Comparison of ENCODE assay signal across 9 cellular contexts in genomic region chr20:34263468-34263867, GRCh38. TPM values are rescaled to one million over a fixed set of nuclear protein-coding genes. Genes with fewer than 3 reads are reported as not detected.
"Had no signal": no experiment of that assay in that cellular context is flagged by ENCODE, and none has a peak within 500 bp of the region (broad histone marks: within the 10 kb centered on the region; RNA-seq: fewer than 3 reads in every experiment).

No MANE protein-coding gene starts in this region.

RNA-seq across cellular contexts. Expression of gene ASIP, which starts 22.2 kb away (rescaled TPM):
- total RNA-seq: activated CD4-positive, alpha-beta memory T cell treated with anti-CD3 and anti-CD28 coated beads, Interleukin-2, amount 10 ng/mL, durations not matched to agents 7 days and 5 days; activated CD4-positive, alpha-beta T cell treated with anti-CD3 and anti-CD28 coated beads for 36 hours; activated CD4-positive, alpha-beta T cell treated with anti-CD3 and anti-CD28 coated beads, Interleukin-2, amount 10 ng/mL, durations not matched to agents 7 days and 5 days; activated CD8-positive, alpha-beta memory T cell treated with anti-CD3 and anti-CD28 coated beads, Interleukin-2, amount 10 ng/mL, durations not matched to agents 7 days and 5 days; activated CD8-positive, alpha-beta T cell treated with anti-CD3 and anti-CD28 coated beads, Interleukin-2, amount 10 ng/mL, durations not matched to agents 7 days and 5 days; activated naive CD8-positive, alpha-beta T cell treated with anti-CD3 and anti-CD28 coated beads, Interleukin-2, amount 10 ng/mL, durations not matched to agents 7 days and 5 days; activated T-helper 2 cell treated with anti-CD3 and anti-CD28 coated beads, Interferon-gamma antibody, Interleukin-2, Interleukin-4, amounts not matched to agents 10 μg/mL and 5 μg/mL and 100 μg/mL, durations not matched to agents 14 hours and 24 hours and 36 hours; ascending aorta; WTC11 had no signal
